ENCODE assay signal across 6 cellular contexts in genomic region chr20:53663521-53663920, GRCh38.
DNase-seq lines count a peak whose midpoint lies in the region; ATAC-seq, FAIRE-seq and TF ChIP-seq lines count a peak whose summit lies in the region.
"Not testable (repeated sequence)": the region's sequence is repeated elsewhere in the genome, so short reads cannot be mapped to it uniquely, and the experiment has no call there.

No MANE protein-coding gene starts in this region.

- H2AFZ ChIP-seq in OCI-LY1 (ENCODE audit: low read length); HepG2 (ENCODE audit: low read length): not testable (repeated sequence)

- in situ Hi-C loops in Panc1 (cut with HindIII; ENCODE audit: low pct_unique_long_range_greater_than_20kb, low sequenced_read_pairs); HepG2 (cut with HindIII; ENCODE audit: extremely low pct_ligation_motif_present, low pct_unique_long_range_greater_than_20kb): not testable (repeated sequence)

- not testable (repeated sequence) for H3F3A ChIP-seq in OCI-LY1 (ENCODE audit: insufficient read depth, low read length)

- FAIRE-seq in HepG2 (lab: Jason Lieb, UNC), result not testable (repeated sequence)

- not testable (repeated sequence) for TF ChIP-seq EP300 in HepG2 (IDR thresholded peaks at IDR 0.05; ENCODE audit: low read depth in 2 of 2, low read length in 2 of 2); HepG2 (CRISPR knock-in tag; IDR thresholded peaks at IDR 0.05; ENCODE audit: borderline replicate concordance)

- not testable (repeated sequence) for H3K4me2 ChIP-seq in OCI-LY1 (ENCODE audit: low read length); HepG2 (ENCODE audit: low read depth, low read length)

- H3K4me1 Mint-ChIP-seq in CD4-positive, alpha-beta T cell (ENCODE audit: low read depth), result peaks cover 49% of the 10 kb centered on the region
- H3K4me1 Mint-ChIP-seq in dendritic cell treated with granulocyte-macrophage colony-stimulating factor and Interleukin-4, amounts not matched to agents 40 ng/mL and 50 ng/mL, for 4 days (ENCODE audit: low read depth), result peaks cover 31% of the 10 kb centered on the region

- not testable (repeated sequence) for TF ChIP-seq RAD21 in HepG2 (CRISPR knock-in tag; IDR thresholded peaks at IDR 0.05)

- TF ChIP-seq CTCF in CD4-positive, alpha-beta T cell (IDR thresholded peaks at IDR 0.05); OCI-LY1 (IDR thresholded peaks at IDR 0.05; ENCODE audit: low read length); Panc1 (IDR thresholded peaks at IDR 0.05); HepG2 (CRISPR knock-in tag; IDR thresholded peaks at IDR 0.05): not testable (repeated sequence)

- peak overlapping the region; percentile 55 for H3K27ac Mint-ChIP-seq in CD4-positive, alpha-beta T cell
- peak overlapping the region; percentile 98 for H3K27ac Mint-ChIP-seq in dendritic cell treated with granulocyte-macrophage colony-stimulating factor and Interleukin-4, amounts not matched to agents 40 ng/mL and 50 ng/mL, for 4 days

- H3K4me3 Mint-ChIP-seq in CD4-positive, alpha-beta T cell; dendritic cell treated with granulocyte-macrophage colony-stimulating factor and Interleukin-4, amounts not matched to agents 40 ng/mL and 50 ng/mL, for 4 days: not testable (repeated sequence)

- 98% methylated on average over 5 of the region's 5 CpGs for WGBS in HepG2 (ENCODE audit: low lambda C conversion rate)

- ATAC-seq in CD4-positive, alpha-beta T cell (ENCODE audit: poor library complexity); Panc1; left lobe of liver; HepG2: not testable (repeated sequence)

- not testable (repeated sequence) for H3K27me3 ChIP-seq in CD4-positive, alpha-beta T cell (ENCODE audit: control insufficient read depth, insufficient read depth, low read length); OCI-LY1 (ENCODE audit: insufficient read depth, low read length); Panc1 (ENCODE audit: control insufficient read depth, insufficient read depth, low read length); HepG2 (ENCODE audit: control insufficient read depth in 1 of 2, insufficient read depth in 2 of 2, low read length in 2 of 2)

- not testable (repeated sequence) for H3K9me3 ChIP-seq in CD4-positive, alpha-beta T cell (ENCODE audit: control insufficient read depth, low read length); OCI-LY1 (ENCODE audit: low read length); Panc1 (ENCODE audit: control insufficient read depth, insufficient read depth, low read depth, low read length); HepG2 (ENCODE audit: low read length)

- not testable (repeated sequence) for H3K36me3 Mint-ChIP-seq in CD4-positive, alpha-beta T cell (ENCODE audit: low read depth); dendritic cell treated with granulocyte-macrophage colony-stimulating factor and Interleukin-4, amounts not matched to agents 40 ng/mL and 50 ng/mL, for 4 days (ENCODE audit: low read depth)

- peaks cover 51% of the 10 kb centered on the region for H3K4me1 ChIP-seq in OCI-LY1 (ENCODE audit: insufficient read depth, low read length, severe bottlenecking)
- peaks cover 28% of the 10 kb centered on the region for H3K4me1 ChIP-seq in Panc1 (ENCODE audit: control insufficient read depth, insufficient read depth, low read length)
- peaks cover 31% of the 10 kb centered on the region for H3K4me1 ChIP-seq in HepG2 (ENCODE audit: insufficient read depth, low read length)

- H3K36me3 ChIP-seq in OCI-LY1 (ENCODE audit: insufficient read depth, low read length); Panc1 (ENCODE audit: control insufficient read depth, insufficient read depth, low read length); HepG2 (replicated peaks in 1 of 2; ENCODE audit: control insufficient read depth in 1 of 2, insufficient read depth in 2 of 2, low read length in 2 of 2): not testable (repeated sequence)

- POLR2A ChIA-PET in CD4-positive, alpha-beta T cell (lab: Charles Lee), result interaction anchor here (1.6 kb wide), 1 partner anchor 54 kb away, joined by 4 read pairs; no protein-coding TSS in a partner anchor
- POLR2A ChIA-PET in Panc1 (lab: Charles Lee), result interaction anchor here (1.1 kb wide), 1 partner anchor 123 kb away, joined by 4 read pairs; no protein-coding TSS in a partner anchor
- POLR2A ChIA-PET in HepG2 (lab: Yijun Ruan, JAX), result interaction anchor here (1.2 to 2.0 kb wide), 2 partner anchors 10 to 14 kb away, joined by 7 to 11 read pairs; no protein-coding TSS in a partner anchor

- CTCF ChIA-PET in CD4-positive, alpha-beta T cell (lab: Charles Lee); Panc1 (lab: Charles Lee); HepG2 (lab: Yijun Ruan, JAX; ENCODE audit: low intra/inter-chr PET ratio, low total read pairs): not testable (repeated sequence)

- H3K9ac ChIP-seq in OCI-LY1 (ENCODE audit: low read length); HepG2 (ENCODE audit: insufficient read depth, low read depth, low read length): not testable (repeated sequence)

- not testable (repeated sequence) for H3K4me3 ChIP-seq in OCI-LY1 (ENCODE audit: low read depth, low read length, poor library complexity, severe bottlenecking); Panc1 (ENCODE audit: low read depth in 2 of 2, low read length in 2 of 2); HepG2 (replicated peaks in 1 of 3; ENCODE audit: insufficient read depth in 1 of 3, low read depth in 2 of 3, low read length in 3 of 3)

- H4K20me1 ChIP-seq in OCI-LY1 (ENCODE audit: insufficient read depth, low read length); HepG2 (ENCODE audit: insufficient read depth, low read length): not testable (repeated sequence)

- intact Hi-C loops in CD4-positive, alpha-beta T cell (cut with DNase I, micrococcal nuclease), result loop anchor here in 1 of 2 experiments (5.0 kb wide), 3 partner anchors 44 to 254 kb away; no protein-coding TSS in a partner anchor
- intact Hi-C loops in Panc1 (cut with micrococcal nuclease; ENCODE audit: unreplicated experiment); dendritic cell treated with granulocyte-macrophage colony-stimulating factor and Interleukin-4, amounts not matched to agents 40 ng/mL and 50 ng/mL, for 4 days (cut with micrococcal nuclease): not testable (repeated sequence)
- intact Hi-C loops in HepG2 (cut with micrococcal nuclease; ENCODE audit: unreplicated experiment), result loop anchor here (5.0 kb wide), 1 partner anchor 254 kb away; no protein-coding TSS in a partner anchor

- H3K9me3 Mint-ChIP-seq in CD4-positive, alpha-beta T cell; dendritic cell treated with granulocyte-macrophage colony-stimulating factor and Interleukin-4, amounts not matched to agents 40 ng/mL and 50 ng/mL, for 4 days: not testable (repeated sequence)

- not testable (repeated sequence) for DNase-seq in CD4-positive, alpha-beta T cell; Panc1 (ENCODE audit: low read depth, low spot score); HepG2 (ENCODE audit: low spot score)
- DNase-seq in left lobe of liver (ENCODE audit: low spot score), result peak; percentile 24

- not testable (repeated sequence) for H3K9me2 ChIP-seq in OCI-LY1 (ENCODE audit: low read depth, low read length)

- not testable (repeated sequence) for BruUV-seq in Panc1 (replicated peaks; lab: Mats Ljungman, UMichigan); HepG2 (replicated peaks; lab: Mats Ljungman, UMichigan)

- TF ChIP-seq POLR2A in HepG2 (IDR thresholded peaks at IDR 0.05; ENCODE audit: insufficient read depth in 1 of 2, low read depth in 2 of 2, low read length in 2 of 2), result not testable (repeated sequence)

- not testable (repeated sequence) for H3K27ac ChIP-seq in CD4-positive, alpha-beta T cell (ENCODE audit: low read depth, low read length); HepG2 (ENCODE audit: extremely low read length, insufficient read depth, low read length)
- peak overlapping the region; percentile 86 for H3K27ac ChIP-seq in OCI-LY1 (ENCODE audit: low read depth, low read length, poor library complexity, severe bottlenecking)
- H3K27ac ChIP-seq in Panc1 (ENCODE audit: low read length), result peak overlapping the region; percentile 100

- not testable (repeated sequence) for H3K27me3 Mint-ChIP-seq in CD4-positive, alpha-beta T cell; dendritic cell treated with granulocyte-macrophage colony-stimulating factor and Interleukin-4, amounts not matched to agents 40 ng/mL and 50 ng/mL, for 4 days

- not testable (repeated sequence) for H3K79me2 ChIP-seq in OCI-LY1 (ENCODE audit: insufficient read depth, low read length); HepG2 (ENCODE audit: insufficient read depth, low read length)

TF ChIP-seq in HepG2, 621 proteins besides CTCF, POLR2A, EP300 and RAD21:
- TF ChIP-seq ZNF354B (CRISPR knock-in tag; IDR thresholded peaks at IDR 0.05), result peak; percentile 60; the same call in 1 of the 2 replicates
TF ChIP-seq in HepG2: peak in this region for 1; not testable (repeated sequence) for 620.
